Comparison of ENCODE assay signal across 26 cellular contexts in the genomic region with DNA sequence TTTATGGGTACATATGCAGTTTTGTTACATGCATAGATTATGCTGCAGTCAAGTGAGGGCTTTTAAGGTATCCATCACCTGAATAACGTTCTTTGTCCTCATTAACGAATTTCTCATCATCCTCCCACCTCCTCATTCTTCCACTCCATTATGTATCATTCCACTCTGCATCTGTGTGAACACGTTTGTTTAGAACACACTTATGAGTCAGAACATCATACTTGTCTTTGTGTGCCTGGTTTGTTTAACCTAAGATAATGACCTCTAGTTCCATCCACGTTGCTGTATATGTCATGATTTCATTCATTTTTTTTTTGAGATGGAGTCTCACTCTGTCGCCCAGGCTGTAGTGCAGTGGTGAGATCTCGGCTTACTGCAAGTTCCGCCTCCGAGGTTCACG. TPM values are rescaled to one million over a fixed set of nuclear protein-coding genes. Genes with fewer than 3 reads are reported as not detected.
"Had no signal": no experiment of that assay in that cellular context is flagged by ENCODE, and none has a peak within 500 bp of the region (broad histone marks: within the 10 kb centered on the region; RNA-seq: fewer than 3 reads in every experiment).

No MANE protein-coding gene starts in this region.

- H3K27ac ChIP-seq: KMS-11, SJSA1 had no signal

- H3K4me1 ChIP-seq: SJSA1 had no signal

- ATAC-seq: activated CD4-positive, CD25-positive, alpha-beta regulatory T cell treated with anti-CD3 and anti-CD28 coated beads, Interleukin-2, amount 50 U/mL, for 24 hours; activated CD8-positive, alpha-beta T cell treated with anti-CD3 and anti-CD28 coated beads for 36 hours; activated T-cell treated with anti-CD3 and anti-CD28 coated beads, Interleukin-2, amount 50 U/mL, for 72 hours; Panc1; SK-N-SH treated with all-trans-retinoic acid at 6 μM for 48 hours had no signal

- H3K9me3 ChIP-seq: MG63, SJSA1 had no signal

- DNase-seq: activated CD4-positive, alpha-beta T cell treated with anti-CD3 and anti-CD28 coated beads for 4 hours; activated CD8-positive, alpha-beta memory T cell treated with anti-CD3 and anti-CD28 coated beads, Interleukin-2, amount 50 U/mL, for 4 hours; activated CD8-positive, alpha-beta T cell treated with anti-CD3 and anti-CD28 coated beads for 36 hours; activated gamma-delta T cell treated with Interleukin-2 at 50 U/mL for 16 hours; activated naive CD4-positive, alpha-beta T cell treated with anti-CD3 and anti-CD28 coated beads, Interleukin-2, amount 10 ng/mL, durations not matched to agents 7 days and 5 days; activated naive CD8-positive, alpha-beta T cell treated with anti-CD3 and anti-CD28 coated beads for 36 hours; activated T-cell treated with anti-CD3 and anti-CD28 coated beads, Interleukin-2, amount 50 U/mL, for 72 hours; anterior cingulate cortex; MG63; MV-4-11; NCI-H1092 treated with DMSO at 0.1 percent for 48 hours; NCI-H1417 treated with DMSO at 0.1 percent for 48 hours; NCI-H1694 treated with DMSO at 0.1 percent for 48 hours; NCI-H2029 treated with DMSO at 0.1 percent for 48 hours; NCI-H345; NCI-H510A; NCI-H69; NK-92 treated with Interleukin-12 subunit alpha and Interleukin-12 subunit beta, amount 100 ng/mL, for 24 hours; OCI-M1; SHP77; SW 1271 had no signal

- H3K4me3 ChIP-seq: MG63, SJSA1 had no signal

- H3K36me3 ChIP-seq: SJSA1 had no signal

- H3K27me3 ChIP-seq: MG63, SJSA1 had no signal

- H3K4me2 ChIP-seq: KMS-11 had no signal

- H3K9ac ChIP-seq: KMS-11 had no signal

RNA-seq across cellular contexts. Expression of a gene that starts 29.6 kb away (rescaled TPM):
- total RNA-seq: activated naive CD8-positive, alpha-beta T cell treated with anti-CD3 and anti-CD28 coated beads for 36 hours; SJSA1 had no signal
